ENCODE assay signal across 9 cellular contexts in genomic region chr5:172110260-172110815, GRCh38.
DNase-seq lines count a peak whose midpoint lies in the region; ATAC-seq and TF ChIP-seq lines count a peak whose summit lies in the region.
"Had no signal": no experiment of that assay in that cellular context is flagged by ENCODE, and none has a peak within 500 bp of the region (broad histone marks: within the 10 kb centered on the region; RNA-seq: fewer than 3 reads in every experiment).

No MANE protein-coding gene starts in this region.

- DNase-seq in AG04450 (ENCODE audit: low read depth, low spot score) (no peak), breast epithelium (ENCODE audit: low spot score in 2 of 2) (no peak), HUDEP-2 (lab: John Stamatoyannopoulos, UW; ENCODE audit: unreplicated experiment in 76 of 76) (no peak), PC-9 (no peak)
- DNase-seq: activated CD4-positive, CD25-positive, alpha-beta regulatory T cell treated with anti-CD3 and anti-CD28 coated beads, Interleukin-2, amount 50 U/mL, for 72 hours had no signal

- H3K36me3 ChIP-seq in breast epithelium (no peaks in the 10 kb centered on the region), muscle layer of duodenum (ENCODE audit: control insufficient read depth in 1 of 2, insufficient read depth in 2 of 2, low read length in 2 of 2) (peaks cover 0 to 2% of the 10 kb centered on the region in 2 donors), PC-9 (ENCODE audit: low read depth) (no peaks in the 10 kb centered on the region)

- TF ChIP-seq CTCF in AG04450 (IDR thresholded peaks at IDR 0.05; ENCODE audit: low read depth, low read length) (no peak), breast epithelium (IDR thresholded peaks at IDR 0.05) (no peak), PC-9 (conservative IDR thresholded peaks at IDR 0.05) (no peak)

- intact Hi-C loops in breast epithelium (cut with DNase I; ENCODE audit: low total_unique reads) (no loop called here), PC-9 (cut with micrococcal nuclease; ENCODE audit: unreplicated experiment) (no loop called here)

- no peaks in the 10 kb centered on the region for H3K9me3 ChIP-seq in AG04450 (ENCODE audit: control insufficient read depth, insufficient read depth, low read length)
- H3K9me3 ChIP-seq in breast epithelium: no peaks in the 10 kb centered on the region
- H3K9me3 ChIP-seq in muscle layer of duodenum (ENCODE audit: control insufficient read depth in 1 of 2, low read length in 2 of 2): no peaks in the 10 kb centered on the region
- no peaks in the 10 kb centered on the region for H3K9me3 ChIP-seq in PC-9 (ENCODE audit: insufficient read depth, low read depth)

- POLR2A ChIA-PET in AG04450 (lab: Yijun Ruan, JAX) (no interaction called here), PC-9 (lab: Charles Lee; ENCODE audit: unreplicated experiment) (interaction anchor here (0.6 kb wide), 1 partner anchor 103 kb away, joined by 3 read pairs; no protein-coding TSS in a partner anchor)

- H3F3A ChIP-seq in PC-9 (ENCODE audit: insufficient read depth, low read depth): peaks cover 15% of the 10 kb centered on the region

- no peaks in the 10 kb centered on the region; the same call in 1 of the 2 replicates for H4K20me1 ChIP-seq in PC-9 (ENCODE audit: insufficient read depth)

- H3K4me1 Mint-ChIP-seq in IgD-negative memory B cell: peaks cover 43 to 45% (median 45%) of the 10 kb centered on the region in 3 donors

- H3K36me3 Mint-ChIP-seq in IgD-negative memory B cell: peaks cover 10% of the 10 kb centered on the region

- no peak overlapping the region for H3K4me2 ChIP-seq in PC-9

- no peak for ATAC-seq in activated CD4-positive, CD25-positive, alpha-beta regulatory T cell treated with anti-CD3 and anti-CD28 coated beads, Interleukin-2, amount 50 U/mL, for 24 hours
- ATAC-seq in HG02852 (IDR thresholded peaks at IDR 0.05; ENCODE audit: unreplicated experiment): no peak

- H3K4me3 ChIP-seq in AG04450 (ENCODE audit: low read depth, low read length) (no peak overlapping the region), breast epithelium (no peak overlapping the region), muscle layer of duodenum (ENCODE audit: low read depth in 1 of 2, low read length in 2 of 2) (no peak overlapping the region), PC-9 (no peak overlapping the region)

- TF ChIP-seq POLR2A in breast epithelium (IDR thresholded peaks at IDR 0.05): no peak

- BruUV-seq in PC-9 (replicated peaks; lab: Mats Ljungman, UMichigan): no TSS peak

- H3K27me3 ChIP-seq in AG04450 (ENCODE audit: control insufficient read depth, insufficient read depth, low read length) (no peaks in the 10 kb centered on the region), breast epithelium (no peaks in the 10 kb centered on the region), muscle layer of duodenum (ENCODE audit: low read depth, low read length) (no peaks in the 10 kb centered on the region), PC-9 (ENCODE audit: insufficient read depth, low read depth) (no peaks in the 10 kb centered on the region)

- peak overlapping the region; percentile 77 for H3K27ac ChIP-seq in AG04450 (ENCODE audit: low read depth, low read length)
- H3K27ac ChIP-seq in breast epithelium: peak overlapping the region; percentile 61 to 68
- peak overlapping the region; percentile 62 for H3K27ac ChIP-seq in muscle layer of duodenum (ENCODE audit: low read length)
- no peak overlapping the region for H3K27ac ChIP-seq in PC-9

- H3K27me3 Mint-ChIP-seq in IgD-negative memory B cell: no peaks in the 10 kb centered on the region

- H3K79me2 ChIP-seq in PC-9 (ENCODE audit: low read depth): no peaks in the 10 kb centered on the region

- H3K4me1 ChIP-seq in breast epithelium: peaks cover 0 to 7% of the 10 kb centered on the region in 2 donors
- H3K4me1 ChIP-seq in muscle layer of duodenum (ENCODE audit: control insufficient read depth in 1 of 2, insufficient read depth in 2 of 2, low read length in 2 of 2): peaks cover 20 to 36% of the 10 kb centered on the region in 2 donors
- H3K4me1 ChIP-seq in PC-9 (replicated peaks; ENCODE audit: insufficient read depth): peaks cover 16% of the 10 kb centered on the region

- H3K9me3 Mint-ChIP-seq in IgD-negative memory B cell: peaks cover 0 to 2% (median 0%) of the 10 kb centered on the region in 3 donors

- no peaks in the 10 kb centered on the region for H3K9me2 ChIP-seq in PC-9 (ENCODE audit: insufficient read depth)

- peak overlapping the region in 3 of 4 donors; percentile 71 to 92 (median 91) for H3K4me3 Mint-ChIP-seq in IgD-negative memory B cell

- H2AFZ ChIP-seq in PC-9: no peak overlapping the region

- peak overlapping the region; percentile 93 to 98 (median 97) for H3K27ac Mint-ChIP-seq in IgD-negative memory B cell

- CTCF ChIA-PET in AG04450 (lab: Charles Lee): interaction anchor here (1.6 kb wide), 1 partner anchor 78 kb away, joined by 7 read pairs; the partner anchor contains the start of gene STK10
- CTCF ChIA-PET in PC-9 (lab: Charles Lee): interaction anchor here (0.8 to 1.1 kb wide), 2 partner anchors 181 to 183 kb away, joined by 4 to 5 read pairs; no protein-coding TSS in a partner anchor
